8 cellular contexts compared by ENCODE assay signal in genomic region chr3:15205934-15206661, GRCh38. TPM values are rescaled to one million over a fixed set of nuclear protein-coding genes. Genes with fewer than 3 reads are reported as not detected.
DNase-seq lines count a peak whose midpoint lies in the region; ATAC-seq and TF ChIP-seq lines count a peak whose summit lies in the region.

Gene CAPN7, plus strand, starts transcription at chr3:15206246. Its CDS starts 250 bp downstream, at chr3:15206496.

- ATAC-seq in GM19372 (IDR thresholded peaks at IDR 0.05; ENCODE audit: low read depth, unreplicated experiment) (peak; percentile 81), HG03565 (IDR thresholded peaks at IDR 0.05; ENCODE audit: unreplicated experiment) (peak; percentile 75)

- H3K9me3 ChIP-seq in effector memory CD4-positive, alpha-beta T cell (ENCODE audit: control insufficient read depth, low read length) = no peaks in the 10 kb centered on the region

- peak within 1 kb of the TSS; percentile 92 for H3K4me3 ChIP-seq in effector memory CD4-positive, alpha-beta T cell (ENCODE audit: insufficient read depth, low read depth, low read length, poor library complexity, severe bottlenecking)

- no peaks in the 10 kb centered on the region for H3K9me3 Mint-ChIP-seq in mesothelial cell of epicardium

- H3K4me3 Mint-ChIP-seq in mesothelial cell of epicardium = peak within 1 kb of the TSS; percentile 88

- H3K36me3 ChIP-seq in effector memory CD4-positive, alpha-beta T cell (ENCODE audit: control insufficient read depth, insufficient read depth, low read length) = no peaks in the 10 kb centered on the region

- H3K4me1 ChIP-seq in effector memory CD4-positive, alpha-beta T cell (ENCODE audit: control insufficient read depth, insufficient read depth, low read length, poor library complexity, severe bottlenecking) = peaks cover 9% of the 10 kb centered on the region

- no peaks in the 10 kb centered on the region for H3K27me3 ChIP-seq in effector memory CD4-positive, alpha-beta T cell (replicated peaks; ENCODE audit: control insufficient read depth, insufficient read depth, low read length, poor library complexity, severe bottlenecking)

- DNase-seq in AG09319 (ENCODE audit: extremely low read depth, low read depth) = peak; percentile 80
- DNase-seq in activated CD4-positive, alpha-beta T cell treated with anti-CD3 and anti-CD28 coated beads, Interleukin-2, amount 50 U/mL, for 1 hour = peak; percentile 92
- DNase-seq in effector memory CD4-positive, alpha-beta T cell = peak; percentile 91 to 92 (median 91)
- DNase-seq in mesothelial cell of epicardium (ENCODE audit: low spot score in 2 of 2, unreplicated experiment in 2 of 2) = peak; percentile 90 to 96
- DNase-seq in stimulated activated CD8-positive, alpha-beta memory T cell treated with anti-CD3 and anti-CD28 coated beads, Interleukin-2, amount 100 ng/mL, for 48 hours (ENCODE audit: low read depth in 2 of 2) = peak; percentile 90 to 96
- DNase-seq in NOMO-1 treated with DMSO at 0.1 percent for 48 hours (lab: John Stamatoyannopoulos, UW; ENCODE audit: unreplicated experiment) = no peak

- peak within 1 kb of the TSS; percentile 93 for H3K27ac ChIP-seq in effector memory CD4-positive, alpha-beta T cell (ENCODE audit: insufficient read depth, low read length, poor library complexity, severe bottlenecking)

- H3K27me3 Mint-ChIP-seq in mesothelial cell of epicardium (ENCODE audit: low read depth) = no peaks in the 10 kb centered on the region

- TF ChIP-seq CTCF in AG09319 (IDR thresholded peaks at IDR 0.05; ENCODE audit: low read depth, low read length) (peak; percentile 46), mesothelial cell of epicardium (IDR thresholded peaks at IDR 0.05; ENCODE audit: unreplicated experiment) (no peak)

- peak within 1 kb of the TSS; percentile 93 for H3K27ac Mint-ChIP-seq in mesothelial cell of epicardium

- peaks cover 2% of the 10 kb centered on the region for H3K36me3 Mint-ChIP-seq in mesothelial cell of epicardium

- peaks cover 20% of the 10 kb centered on the region for H3K4me1 Mint-ChIP-seq in mesothelial cell of epicardium

RNA-seq across cellular contexts. Expression of gene CAPN7, which starts in this region (rescaled TPM):
- 41.7 to 44.6 TPM (median 42.4 TPM) in 3 replicates for total RNA-seq in mesothelial cell of epicardium
